Comparison of ENCODE assay signal across 8 cellular contexts in the genomic region with DNA sequence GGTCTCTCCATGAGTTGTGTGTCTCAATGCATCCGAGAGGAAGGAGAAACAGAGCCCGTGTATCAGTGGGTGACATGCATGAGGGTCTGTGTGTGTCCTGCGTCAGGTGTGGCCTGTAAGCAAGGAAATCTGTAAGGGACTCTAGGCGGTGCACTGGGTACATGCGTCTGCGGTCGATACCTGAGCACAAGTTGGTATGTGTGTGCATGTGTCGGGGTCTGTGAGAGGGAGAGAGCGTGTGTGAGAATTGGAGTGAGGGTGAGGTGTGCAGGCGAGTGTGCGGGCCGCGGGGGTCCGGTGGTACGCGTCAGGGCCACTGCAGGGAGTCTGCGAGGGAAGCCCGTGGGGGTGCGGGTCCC. TPM values are rescaled to one million over a fixed set of nuclear protein-coding genes. Genes with fewer than 3 reads are reported as not detected.
DNase-seq lines count a peak whose midpoint lies in the region; ATAC-seq, FAIRE-seq and TF ChIP-seq lines count a peak whose summit lies in the region.

No MANE protein-coding gene starts in this region.

- 35% methylated on average over 19 of the region's 19 CpGs for WGBS in suprapubic skin

- no peak for ATAC-seq in activated CD8-positive, alpha-beta T cell treated with anti-CD3 and anti-CD28 coated beads, Interleukin-2, amount 10 ng/mL, durations not matched to agents 7 days and 5 days
- ATAC-seq in HG02588 (IDR thresholded peaks at IDR 0.05; ENCODE audit: unreplicated experiment) = no peak

- H3K4me3 Mint-ChIP-seq in activated T-cell treated with anti-CD3 and anti-CD28 coated beads, Interleukin-2, amount 50 U/mL, for 24 hours = peak overlapping the region; percentile 61
- H3K4me3 Mint-ChIP-seq in activated CD8-positive, alpha-beta T cell treated with anti-CD3 and anti-CD28 coated beads, Interleukin-2, amount 10 ng/mL, durations not matched to agents 7 days and 5 days = peak overlapping the region; percentile 72

- H3K79me2 ChIP-seq in keratinocyte (ENCODE audit: control insufficient read depth, insufficient read depth, low read length) = peaks cover 13% of the 10 kb centered on the region

- H3K27ac ChIP-seq in keratinocyte (ENCODE audit: control insufficient read depth, insufficient read depth, low read length) (peak overlapping the region; percentile 93), suprapubic skin (peak overlapping the region; percentile 93)

- no peak for TF ChIP-seq POLR2A in suprapubic skin (IDR thresholded peaks at IDR 0.05)

- H3K4me2 ChIP-seq in keratinocyte (ENCODE audit: control insufficient read depth, extremely low read depth, insufficient read depth, low read depth, low read length) = peak overlapping the region; percentile 99

- no peaks in the 10 kb centered on the region for H3K27me3 ChIP-seq in keratinocyte (ENCODE audit: control insufficient read depth, extremely low read depth, insufficient read depth, low read length)
- no peaks in the 10 kb centered on the region for H3K27me3 ChIP-seq in suprapubic skin

- H3K27me3 Mint-ChIP-seq in activated T-cell treated with anti-CD3 and anti-CD28 coated beads, Interleukin-2, amount 50 U/mL, for 24 hours = no peaks in the 10 kb centered on the region
- H3K27me3 Mint-ChIP-seq in activated CD8-positive, alpha-beta T cell treated with anti-CD3 and anti-CD28 coated beads, Interleukin-2, amount 10 ng/mL, durations not matched to agents 7 days and 5 days (ENCODE audit: low read depth) = no peaks in the 10 kb centered on the region

- FAIRE-seq in keratinocyte (lab: Jason Lieb, UNC) = no peak

- no peak for DNase-seq in activated T-cell treated with anti-CD3 and anti-CD28 coated beads, Interleukin-2, amount 50 U/mL, for 24 hours
- DNase-seq in activated T-cell treated with anti-CD3 and anti-CD28 coated beads for 4 hours (no peak), keratinocyte (ENCODE audit: low read depth, low spot score) (no peak), suprapubic skin (ENCODE audit: low spot score in 2 of 2) (peak in 1 of 2 donors; percentile 73), CD1c-positive myeloid dendritic cell (ENCODE audit: extremely low spot score) (no peak)
- no peak for DNase-seq in activated CD8-positive, alpha-beta T cell treated with anti-CD3 and anti-CD28 coated beads, Interleukin-2, amount 10 ng/mL, durations not matched to agents 7 days and 5 days
- no peak for DNase-seq in stimulated activated CD8-positive, alpha-beta memory T cell treated with anti-CD3 and anti-CD28 coated beads, Interleukin-4, amount 100 ng/mL, for 48 hours

- H4K20me1 ChIP-seq in keratinocyte (ENCODE audit: control insufficient read depth, extremely low read depth, insufficient read depth, low read length) = no peaks in the 10 kb centered on the region

- CTCF ChIA-PET in activated CD8-positive, alpha-beta T cell treated with anti-CD3 and anti-CD28 coated beads, Interleukin-2, amount 10 ng/mL, durations not matched to agents 7 days and 5 days (lab: Charles Lee) = interaction anchor here (0.7 to 20.9 kb wide), 22 partner anchors 9 to 278 kb away, joined by 3 to 491 read pairs (median 4); a partner anchor contains a TSS

- TF ChIP-seq EP300 in suprapubic skin (IDR thresholded peaks at IDR 0.05) = no peak

- dilution Hi-C loops in keratinocyte (cut with MboI; ENCODE audit: extremely low pct_ligation_motif_present, low sequenced_read_pairs) = no loop called here

- H3K4me3 ChIP-seq in keratinocyte (ENCODE audit: control insufficient read depth in 2 of 3, extremely low read depth in 1 of 3, insufficient read depth in 2 of 3, low read depth in 1 of 3, low read length in 3 of 3) (peak overlapping the region; percentile 58 to 85 (median 84)), suprapubic skin (peak overlapping the region; percentile 62)

- H3K9ac ChIP-seq in keratinocyte (ENCODE audit: control insufficient read depth, extremely low read depth, insufficient read depth, low read length) = peak overlapping the region; percentile 82

- H3K9me3 ChIP-seq in keratinocyte (ENCODE audit: control insufficient read depth, low read depth, low read length) = no peaks in the 10 kb centered on the region
- H3K9me3 ChIP-seq in suprapubic skin = no peaks in the 10 kb centered on the region

- peak overlapping the region; percentile 51 for H2AFZ ChIP-seq in keratinocyte (ENCODE audit: control insufficient read depth, low read length)

- peaks cover 34% of the 10 kb centered on the region for H3K4me1 Mint-ChIP-seq in activated T-cell treated with anti-CD3 and anti-CD28 coated beads, Interleukin-2, amount 50 U/mL, for 24 hours (ENCODE audit: low read depth)
- peaks cover 32% of the 10 kb centered on the region for H3K4me1 Mint-ChIP-seq in activated CD8-positive, alpha-beta T cell treated with anti-CD3 and anti-CD28 coated beads, Interleukin-2, amount 10 ng/mL, durations not matched to agents 7 days and 5 days (ENCODE audit: low read depth)

- TF ChIP-seq CTCF in keratinocyte (optimal IDR thresholded peaks at IDR 0.05 in 1 of 3, IDR thresholded peaks at IDR 0.05 in 1 of 3, conservative IDR thresholded peaks at IDR 0.05 in 1 of 3; ENCODE audit: extremely low read depth in 1 of 3, insufficient read depth in 2 of 3, low read length in 3 of 3) (no peak), suprapubic skin (IDR thresholded peaks at IDR 0.05) (no peak)

- H3K9me1 ChIP-seq in keratinocyte (ENCODE audit: control insufficient read depth, extremely low read depth, insufficient read depth, low read length) = no peaks in the 10 kb centered on the region

- H3K36me3 ChIP-seq in keratinocyte (ENCODE audit: control insufficient read depth in 2 of 2, extremely low read depth in 1 of 2, insufficient read depth in 2 of 2, low read length in 2 of 2) (peaks cover 7 to 14% of the 10 kb centered on the region in 2 experiments), suprapubic skin (peaks cover 15% of the 10 kb centered on the region)

- H3K9me3 Mint-ChIP-seq in activated T-cell treated with anti-CD3 and anti-CD28 coated beads, Interleukin-2, amount 50 U/mL, for 24 hours = no peaks in the 10 kb centered on the region
- H3K9me3 Mint-ChIP-seq in activated CD8-positive, alpha-beta T cell treated with anti-CD3 and anti-CD28 coated beads, Interleukin-2, amount 10 ng/mL, durations not matched to agents 7 days and 5 days (ENCODE audit: insufficient read depth) = no peaks in the 10 kb centered on the region

- POLR2A ChIA-PET in activated CD8-positive, alpha-beta T cell treated with anti-CD3 and anti-CD28 coated beads, Interleukin-2, amount 10 ng/mL, durations not matched to agents 7 days and 5 days (lab: Charles Lee) = interaction anchor here (1.1 to 27.1 kb wide), 2 partner anchors 15 to 35 kb away, joined by 3 to 469 read pairs; a partner anchor contains a TSS

- H3K4me1 ChIP-seq in keratinocyte (ENCODE audit: control insufficient read depth, extremely low read depth, insufficient read depth, low read length) = peaks cover 45% of the 10 kb centered on the region
- H3K4me1 ChIP-seq in suprapubic skin = peaks cover 40% of the 10 kb centered on the region

- no peaks in the 10 kb centered on the region for H3K36me3 Mint-ChIP-seq in activated T-cell treated with anti-CD3 and anti-CD28 coated beads, Interleukin-2, amount 50 U/mL, for 24 hours (ENCODE audit: low read depth)
- no peaks in the 10 kb centered on the region for H3K36me3 Mint-ChIP-seq in activated CD8-positive, alpha-beta T cell treated with anti-CD3 and anti-CD28 coated beads, Interleukin-2, amount 10 ng/mL, durations not matched to agents 7 days and 5 days (ENCODE audit: low read depth)

- H3K27ac Mint-ChIP-seq in activated T-cell treated with anti-CD3 and anti-CD28 coated beads, Interleukin-2, amount 50 U/mL, for 24 hours = peak overlapping the region; percentile 83
- H3K27ac Mint-ChIP-seq in activated CD8-positive, alpha-beta T cell treated with anti-CD3 and anti-CD28 coated beads, Interleukin-2, amount 10 ng/mL, durations not matched to agents 7 days and 5 days = no peak overlapping the region

RNA-seq across cellular contexts. Expression of a gene that starts 0.5 kb away (rescaled TPM):
- 1 to 10 TPM in 1 of 2 experiments, under 1 TPM in 1; 0.61 to 1.2 TPM for total RNA-seq in activated CD8-positive, alpha-beta T cell treated with anti-CD3 and anti-CD28 coated beads, Interleukin-2, amount 10 ng/mL, durations not matched to agents 7 days and 5 days
- polyA plus RNA-seq in keratinocyte = 2.2 to 4.0 TPM (median 2.5 TPM) in 3 replicates
- polyA plus RNA-seq in keratinocyte (2011; ENCODE audit: low read depth) = 2.5 TPM
- polyA plus RNA-seq in keratinocyte (2011; cell fraction: cytosol; rRNA removed) = 1.4 and 3.5 TPM in 2 replicates
- polyA plus RNA-seq in keratinocyte (2011; cell fraction: nucleus; rRNA removed) = 9.9 and 12.9 TPM in 2 replicates
- polyA plus RNA-seq in keratinocyte (2012; ENCODE audit: low replicate concordance) = 6.3 and 7.4 TPM in 2 replicates
- 3.6 to 9.7 TPM (median 5.5 TPM) in 3 replicates for polyA minus RNA-seq in keratinocyte
- polyA minus RNA-seq in keratinocyte (2011; cell fraction: cytosol; rRNA and poly(A)+ RNA removed) = 4.6 TPM
- 11.5 and 16.9 TPM in 2 replicates for polyA minus RNA-seq in keratinocyte (2011; cell fraction: nucleus; rRNA and poly(A)+ RNA removed)
- 10 to 100 TPM; 42.2 to 64.9 (median 61.1) TPM for total RNA-seq in suprapubic skin

RNA-seq across cellular contexts. Expression of a gene that starts 33.6 kb away (rescaled TPM):
- 10 to 100 TPM; 32.9 to 34.0 TPM for total RNA-seq in activated CD8-positive, alpha-beta T cell treated with anti-CD3 and anti-CD28 coated beads, Interleukin-2, amount 10 ng/mL, durations not matched to agents 7 days and 5 days
- polyA plus RNA-seq in keratinocyte = 14.2 to 19.1 TPM (median 18.2 TPM) in 3 replicates
- 4.6 TPM for polyA plus RNA-seq in keratinocyte (2011; ENCODE audit: low read depth)
- 10.7 and 17.7 TPM in 2 replicates for polyA plus RNA-seq in keratinocyte (2011; cell fraction: cytosol; rRNA removed)
- 39.7 and 52.7 TPM in 2 replicates for polyA plus RNA-seq in keratinocyte (2011; cell fraction: nucleus; rRNA removed)
- 19.6 and 27.4 TPM in 2 replicates for polyA plus RNA-seq in keratinocyte (2012; ENCODE audit: low replicate concordance)
- polyA minus RNA-seq in keratinocyte = 12.3 to 50.8 TPM (median 16.1 TPM) in 3 replicates
- polyA minus RNA-seq in keratinocyte (2011; cell fraction: cytosol; rRNA and poly(A)+ RNA removed) = 35.9 TPM
- polyA minus RNA-seq in keratinocyte (2011; cell fraction: nucleus; rRNA and poly(A)+ RNA removed) = 25.9 and 29.3 TPM in 2 replicates
- 10 to 100 TPM; 26.9 to 46.6 (median 36.1) TPM for total RNA-seq in suprapubic skin

RNA-seq across cellular contexts. Expression of a gene that starts 34.5 kb away (rescaled TPM):
- total RNA-seq in activated CD8-positive, alpha-beta T cell treated with anti-CD3 and anti-CD28 coated beads, Interleukin-2, amount 10 ng/mL, durations not matched to agents 7 days and 5 days = 100 to 1,000 TPM; 145 to 150 TPM
- 73.9 to 192 TPM (median 75.6 TPM) in 3 replicates for polyA plus RNA-seq in keratinocyte
- 89.7 TPM for polyA plus RNA-seq in keratinocyte (2011; ENCODE audit: low read depth)
- 69.4 and 117 TPM in 2 replicates for polyA plus RNA-seq in keratinocyte (2011; cell fraction: cytosol; rRNA removed)
- polyA plus RNA-seq in keratinocyte (2011; cell fraction: nucleus; rRNA removed) = 139 and 148 TPM in 2 replicates
- 50.2 and 134 TPM in 2 replicates for polyA plus RNA-seq in keratinocyte (2012; ENCODE audit: low replicate concordance)
- polyA minus RNA-seq in keratinocyte = 107 to 412 TPM (median 144 TPM) in 3 replicates
- polyA minus RNA-seq in keratinocyte (2011; cell fraction: cytosol; rRNA and poly(A)+ RNA removed) = 120 TPM
- polyA minus RNA-seq in keratinocyte (2011; cell fraction: nucleus; rRNA and poly(A)+ RNA removed) = 91.0 and 135 TPM in 2 replicates
- total RNA-seq in suprapubic skin = 10 to 100 TPM; 47.8 to 85.4 (median 76.8) TPM

RNA-seq across cellular contexts. Expression of a gene that starts 40.9 kb away (rescaled TPM):
- 10 to 100 TPM; 84.2 to 90.2 TPM for total RNA-seq in activated CD8-positive, alpha-beta T cell treated with anti-CD3 and anti-CD28 coated beads, Interleukin-2, amount 10 ng/mL, durations not matched to agents 7 days and 5 days
- 6.7 to 12.5 TPM (median 10.7 TPM) in 3 replicates for polyA plus RNA-seq in keratinocyte
- 5.4 TPM for polyA plus RNA-seq in keratinocyte (2011; ENCODE audit: low read depth)
- polyA plus RNA-seq in keratinocyte (2011; cell fraction: cytosol; rRNA removed) = 6.6 and 14.4 TPM in 2 replicates
- polyA plus RNA-seq in keratinocyte (2011; cell fraction: nucleus; rRNA removed) = 13.5 and 16.6 TPM in 2 replicates
- 4.8 and 10.3 TPM in 2 replicates for polyA plus RNA-seq in keratinocyte (2012; ENCODE audit: low replicate concordance)
- 11.5 to 31.8 TPM (median 19.6 TPM) in 3 replicates for polyA minus RNA-seq in keratinocyte
- polyA minus RNA-seq in keratinocyte (2011; cell fraction: cytosol; rRNA and poly(A)+ RNA removed) = 19.4 TPM
- 3.7 and 10.6 TPM in 2 replicates for polyA minus RNA-seq in keratinocyte (2011; cell fraction: nucleus; rRNA and poly(A)+ RNA removed)
- total RNA-seq in suprapubic skin = 10 to 100 TPM; 13.6 to 20.4 (median 15.3) TPM

Comparison
In these comparisons a context has a peak if more than half of its experiments do, and no peak if none do; other contexts are left out.
1. RNA of a gene that starts 0.5 kb away (total RNA-seq): 42.2 to 64.9 TPM in suprapubic skin; 0.61 to 1.2 TPM in activated CD8-positive, alpha-beta T cell treated with anti-CD3 and anti-CD28 coated beads, Interleukin-2, amount 10 ng/mL, durations not matched to agents 7 days and 5 days; every median in the first group is over 10 times any median in the second.